ENCODE assay signal across 9 cellular contexts in the genomic region with DNA sequence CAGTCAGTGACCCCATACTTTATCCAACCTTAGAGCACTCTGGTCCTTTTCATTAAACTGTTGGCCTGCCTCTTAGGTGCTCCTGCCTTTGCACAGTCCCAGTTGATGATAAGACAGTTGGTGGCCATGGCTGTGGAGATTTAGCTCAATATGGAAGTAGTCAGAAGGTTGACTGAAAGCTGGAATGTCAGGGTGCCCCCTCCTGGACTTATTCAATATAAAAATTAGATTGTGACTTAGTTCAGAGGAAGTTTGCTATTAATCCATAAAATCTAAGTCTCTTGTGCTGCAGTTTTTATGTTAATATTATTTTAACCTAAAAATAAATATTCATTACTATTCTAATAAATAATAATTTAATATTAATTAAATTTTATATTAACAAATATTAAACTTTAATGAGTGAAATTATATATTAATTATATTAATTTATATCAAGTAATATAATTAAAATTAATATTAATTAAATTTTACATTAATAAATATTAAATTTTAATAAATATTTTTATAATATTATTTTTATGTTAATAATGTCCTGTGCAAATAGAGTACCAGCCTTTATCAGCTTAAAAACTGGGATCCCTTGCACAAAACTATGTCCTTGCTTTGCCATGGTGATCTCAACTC.
DNase-seq lines count a peak whose midpoint lies in the region; ATAC-seq and TF ChIP-seq lines count a peak whose summit lies in the region.
"Had no signal": no experiment of that assay in that cellular context is flagged by ENCODE, and none has a peak within 500 bp of the region (broad histone marks: within the 10 kb centered on the region; RNA-seq: fewer than 3 reads in every experiment).

No MANE protein-coding gene starts in this region.

- in situ Hi-C loops in brain microvascular endothelial cell (cut with HindIII; ENCODE audit: low pct_ligation_motif_present, low sequenced_read_pairs): no loop called here

- H3K36me3 ChIP-seq in brain microvascular endothelial cell (replicated peaks) (no peaks in the 10 kb centered on the region), parathyroid adenoma (ENCODE audit: control insufficient read depth, insufficient read depth, low read length) (no peaks in the 10 kb centered on the region)

- H3K4me2 ChIP-seq in parathyroid adenoma (ENCODE audit: low read length): no peak overlapping the region
- H3K4me2 ChIP-seq: KMS-11 had no signal

- no peak overlapping the region for H3K4me3 ChIP-seq in brain microvascular endothelial cell (ENCODE audit: low read depth, low read length)
- H3K4me3 ChIP-seq in parathyroid adenoma (ENCODE audit: low read depth, low read length): no peak overlapping the region

- DNase-seq in NCI-H1092 treated with DMSO at 0.1 percent for 48 hours (lab: John Stamatoyannopoulos, UW) (peak; percentile 85), brain microvascular endothelial cell (peak; percentile 30)
- DNase-seq: activated CD4-positive, alpha-beta T cell treated with anti-CD3 and anti-CD28 coated beads, Interleukin-2, amount 10 ng/mL, durations not matched to agents 24 days and 14 days had no signal

- TF ChIP-seq CTCF in GM12872 (IDR thresholded peaks at IDR 0.05; ENCODE audit: insufficient read depth, low read depth, low read length) (0 out of 3 replicates have a peak, but pooled peaks have one; percentile 4), brain microvascular endothelial cell (IDR thresholded peaks at IDR 0.05; ENCODE audit: low read depth, low read length, missing control alignments) (peak; percentile 51), parathyroid adenoma (IDR thresholded peaks at IDR 0.05) (peak; percentile 17)

- ATAC-seq in GM21515 (IDR thresholded peaks at IDR 0.05; ENCODE audit: unreplicated experiment) (no peak), GM19467 (IDR thresholded peaks at IDR 0.05; ENCODE audit: unreplicated experiment) (no peak), GM18858 (IDR thresholded peaks at IDR 0.05; ENCODE audit: unreplicated experiment) (no peak)

- H3K27ac ChIP-seq in brain microvascular endothelial cell (no peak overlapping the region), parathyroid adenoma (no peak overlapping the region)
- H3K27ac ChIP-seq: KMS-11 had no signal

- H3K27me3 ChIP-seq in brain microvascular endothelial cell (replicated peaks): no peaks in the 10 kb centered on the region
- no peaks in the 10 kb centered on the region for H3K27me3 ChIP-seq in parathyroid adenoma (ENCODE audit: control insufficient read depth, insufficient read depth, low read length)

- H3K9ac ChIP-seq in parathyroid adenoma: no peak overlapping the region
- H3K9ac ChIP-seq: KMS-11 had no signal

- peaks cover 4% of the 10 kb centered on the region for H3K4me1 ChIP-seq in parathyroid adenoma

- no peak overlapping the region for H2AFZ ChIP-seq in parathyroid adenoma

- H3K79me2 ChIP-seq in parathyroid adenoma: no peaks in the 10 kb centered on the region

- H3K9me3 ChIP-seq in parathyroid adenoma (ENCODE audit: control insufficient read depth, low read length): no peaks in the 10 kb centered on the region
